In the genomic region with DNA sequence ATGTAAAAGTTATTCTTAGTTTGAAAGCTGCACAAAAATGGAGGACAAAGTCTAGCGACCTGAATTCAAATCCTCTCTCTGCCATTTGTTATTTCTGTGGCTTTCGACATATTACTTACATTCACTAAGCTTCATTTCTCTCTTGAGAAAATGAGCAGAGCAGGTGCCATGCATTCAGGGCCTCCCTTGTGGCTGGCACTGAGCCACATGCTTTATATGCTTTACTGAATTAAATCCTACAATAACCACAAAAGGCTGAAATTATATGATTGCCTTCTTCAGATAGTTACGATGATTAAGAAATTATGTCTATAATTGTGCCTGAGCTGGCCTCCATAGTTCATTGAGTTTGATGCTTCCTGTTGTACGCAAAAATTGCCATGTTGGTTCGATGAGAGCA, we compare ENCODE assay signal across 25 cellular contexts.
A peak's percentile ranks its signal among the peaks of the same experiment; 100 is the strongest.
DNase-seq lines count a peak whose midpoint lies in the region; ATAC-seq and TF ChIP-seq lines count a peak whose summit lies in the region.
"Had no signal": no experiment of that assay in that cellular context is flagged by ENCODE, and none has a peak within 500 bp of the region (broad histone marks: within the 10 kb centered on the region; RNA-seq: fewer than 3 reads in every experiment).

No MANE protein-coding gene starts in this region.

- intact Hi-C loops in A673 (cut with micrococcal nuclease; ENCODE audit: unreplicated experiment) = no loop called here

- H3K27ac Mint-ChIP-seq in mesothelial cell of epicardium = no peak overlapping the region
- H3K27ac Mint-ChIP-seq: activated CD4-positive, alpha-beta T cell treated with anti-CD3 and anti-CD28 coated beads, Interleukin-2, amount 10 ng/mL, durations not matched to agents 7 days and 5 days; activated naive CD8-positive, alpha-beta T cell treated with anti-CD3 and anti-CD28 coated beads, Interleukin-2, amount 10 ng/mL, durations not matched to agents 7 days and 5 days; activated T-cell treated with anti-CD3 and anti-CD28 coated beads, Interleukin-2, amount 50 U/mL, for 24 hours; effector memory CD8-positive, alpha-beta T cell; IgD-negative memory B cell; natural killer cell; stimulated activated naive CD8-positive, alpha-beta T cell treated with anti-CD3 and anti-CD28 coated beads, Interleukin-15, amount 100 ng/mL, for 72 hours had no signal

- peaks cover 8% of the 10 kb centered on the region for H3K4me1 Mint-ChIP-seq in mesothelial cell of epicardium
- H3K4me1 Mint-ChIP-seq: activated CD4-positive, alpha-beta T cell treated with anti-CD3 and anti-CD28 coated beads, Interleukin-2, amount 10 ng/mL, durations not matched to agents 7 days and 5 days; activated naive CD8-positive, alpha-beta T cell treated with anti-CD3 and anti-CD28 coated beads, Interleukin-2, amount 10 ng/mL, durations not matched to agents 7 days and 5 days; IgD-negative memory B cell; natural killer cell; stimulated activated naive CD8-positive, alpha-beta T cell treated with anti-CD3 and anti-CD28 coated beads, Interleukin-15, amount 100 ng/mL, for 72 hours had no signal

- TF ChIP-seq CTCF in A673 (conservative IDR thresholded peaks at IDR 0.05; ENCODE audit: low read depth, low read length) (no peak), KMS-11 (conservative IDR thresholded peaks at IDR 0.05; ENCODE audit: low read depth, low read length) (0 out of 2 replicates have a peak, but pooled peaks have one; percentile 4), mesothelial cell of epicardium (IDR thresholded peaks at IDR 0.05; ENCODE audit: unreplicated experiment) (no peak)

- H3K27me3 Mint-ChIP-seq in mesothelial cell of epicardium (ENCODE audit: low read depth) = no peaks in the 10 kb centered on the region
- H3K27me3 Mint-ChIP-seq: activated CD4-positive, alpha-beta T cell treated with anti-CD3 and anti-CD28 coated beads, Interleukin-2, amount 10 ng/mL, durations not matched to agents 7 days and 5 days; activated naive CD8-positive, alpha-beta T cell treated with anti-CD3 and anti-CD28 coated beads, Interleukin-2, amount 10 ng/mL, durations not matched to agents 7 days and 5 days; IgD-negative memory B cell had no signal

- H3K4me1 ChIP-seq in A673 (ENCODE audit: insufficient read depth, low read length, poor library complexity, severe bottlenecking) (peaks cover 2% of the 10 kb centered on the region), KMS-11 (ENCODE audit: low read depth, poor library complexity, severe bottlenecking) (peaks cover 85% of the 10 kb centered on the region)
- H3K4me1 ChIP-seq: ascending aorta, heart left ventricle, lower lobe of right lung had no signal

- ATAC-seq in HG02884 (IDR thresholded peaks at IDR 0.05; ENCODE audit: unreplicated experiment) = no peak
- ATAC-seq: effector memory CD8-positive, alpha-beta T cell; heart left ventricle; lower lobe of right lung; natural killer cell; stimulated activated naive CD8-positive, alpha-beta T cell treated with anti-CD3 and anti-CD28 coated beads, Interleukin-15, amount 100 ng/mL, for 72 hours had no signal

- H3K27me3 ChIP-seq in A673 (replicated peaks; ENCODE audit: insufficient read depth, low read depth, low read length, poor library complexity) (no peaks in the 10 kb centered on the region), KMS-11 (ENCODE audit: insufficient read depth, low read depth) (no peaks in the 10 kb centered on the region)
- H3K27me3 ChIP-seq: ascending aorta, heart left ventricle had no signal

- H3K4me2 ChIP-seq in KMS-11 = peak overlapping the region; percentile 96

- CTCF ChIA-PET in A673 (lab: Charles Lee) = no interaction called here

- no peaks in the 10 kb centered on the region for H3K36me3 Mint-ChIP-seq in mesothelial cell of epicardium
- H3K36me3 Mint-ChIP-seq: activated naive CD8-positive, alpha-beta T cell treated with anti-CD3 and anti-CD28 coated beads, Interleukin-2, amount 10 ng/mL, durations not matched to agents 7 days and 5 days; IgD-negative memory B cell; natural killer cell had no signal

- H3K9me3 Mint-ChIP-seq in mesothelial cell of epicardium = no peaks in the 10 kb centered on the region
- H3K9me3 Mint-ChIP-seq: activated CD4-positive, alpha-beta T cell treated with anti-CD3 and anti-CD28 coated beads, Interleukin-2, amount 10 ng/mL, durations not matched to agents 7 days and 5 days; activated naive CD8-positive, alpha-beta T cell treated with anti-CD3 and anti-CD28 coated beads, Interleukin-2, amount 10 ng/mL, durations not matched to agents 7 days and 5 days; activated T-cell treated with anti-CD3 and anti-CD28 coated beads, Interleukin-2, amount 50 U/mL, for 24 hours; effector memory CD8-positive, alpha-beta T cell; IgD-negative memory B cell; natural killer cell; stimulated activated naive CD8-positive, alpha-beta T cell treated with anti-CD3 and anti-CD28 coated beads, Interleukin-15, amount 100 ng/mL, for 72 hours had no signal

- POLR2A ChIA-PET in A673 (lab: Charles Lee; ENCODE audit: low non-redundant PET) = no interaction called here

- peak overlapping the region; percentile 48 for H2AFZ ChIP-seq in KMS-11 (ENCODE audit: low read depth)
- H2AFZ ChIP-seq: GM23248 had no signal

- no peaks in the 10 kb centered on the region for H3K36me3 ChIP-seq in A673 (ENCODE audit: insufficient read depth, low read length, poor library complexity, severe bottlenecking)
- no peaks in the 10 kb centered on the region for H3K36me3 ChIP-seq in KMS-11 (ENCODE audit: insufficient read depth)
- H3K36me3 ChIP-seq: ascending aorta, heart left ventricle, lower lobe of right lung had no signal

- H3K79me2 ChIP-seq in KMS-11 (ENCODE audit: insufficient read depth, low read depth) = no peaks in the 10 kb centered on the region

- no peak overlapping the region for H3K4me3 ChIP-seq in A673 (ENCODE audit: low read depth, low read length, poor library complexity, severe bottlenecking)
- no peak overlapping the region for H3K4me3 ChIP-seq in KMS-11 (IDR thresholded peaks at IDR 0.05; ENCODE audit: insufficient read depth, low read depth, low read length)
- H3K4me3 ChIP-seq: ascending aorta, GM12878, GM23248, heart left ventricle, lower lobe of right lung had no signal

- H3K4me3 Mint-ChIP-seq in mesothelial cell of epicardium = no peak overlapping the region
- H3K4me3 Mint-ChIP-seq: activated CD4-positive, alpha-beta T cell treated with anti-CD3 and anti-CD28 coated beads, Interleukin-2, amount 10 ng/mL, durations not matched to agents 7 days and 5 days; activated naive CD8-positive, alpha-beta T cell treated with anti-CD3 and anti-CD28 coated beads, Interleukin-2, amount 10 ng/mL, durations not matched to agents 7 days and 5 days; activated T-cell treated with anti-CD3 and anti-CD28 coated beads, Interleukin-2, amount 50 U/mL, for 24 hours; effector memory CD8-positive, alpha-beta T cell; IgD-negative memory B cell; natural killer cell; stimulated activated naive CD8-positive, alpha-beta T cell treated with anti-CD3 and anti-CD28 coated beads, Interleukin-15, amount 100 ng/mL, for 72 hours had no signal

- H3K27ac ChIP-seq in A673 (ENCODE audit: low read depth, low read length, poor library complexity, severe bottlenecking) (no peak overlapping the region), KMS-11 (peak overlapping the region; percentile 69)
- H3K27ac ChIP-seq: ascending aorta, GM23248, heart left ventricle, lower lobe of right lung had no signal

- BruUV-seq in A673 (replicated peaks; lab: Mats Ljungman, UMichigan) = no TSS peak

- H4K20me1 ChIP-seq in KMS-11 (ENCODE audit: insufficient read depth) = no peaks in the 10 kb centered on the region

- DNase-seq in A673 (ENCODE audit: low spot score) (peak; percentile 7), NCI-H146 treated with DMSO at 0.1 percent for 48 hours (lab: John Stamatoyannopoulos, UW; ENCODE audit: unreplicated experiment) (peak; percentile 3), NCI-H774 (lab: John Stamatoyannopoulos, UW) (peak; percentile 61), mesothelial cell of epicardium (ENCODE audit: low spot score in 2 of 2, unreplicated experiment in 2 of 2) (no peak), Kasumi-1 (lab: John Stamatoyannopoulos, UW) (no peak)
- DNase-seq: activated CD4-positive, alpha-beta T cell treated with anti-CD3 and anti-CD28 coated beads, Interleukin-2, amount 10 ng/mL, durations not matched to agents 7 days and 5 days; activated gamma-delta T cell; activated naive CD8-positive, alpha-beta T cell treated with anti-CD3 and anti-CD28 coated beads, Interleukin-2, amount 10 ng/mL, durations not matched to agents 7 days and 5 days; activated T-cell treated with anti-CD3 and anti-CD28 coated beads, Interleukin-2, amount 50 U/mL, for 24 hours; cortex of kidney; effector memory CD8-positive, alpha-beta T cell; GM23248; heart left ventricle; lower lobe of right lung; natural killer cell; NCI-H187; occipital lobe; stimulated activated naive CD8-positive, alpha-beta T cell treated with anti-CD3 and anti-CD28 coated beads, Interleukin-15, amount 100 ng/mL, for 72 hours; SW 1271; T-helper 9 cell had no signal

- H3K9ac ChIP-seq in KMS-11 = peak overlapping the region; percentile 43; the same call in 1 of the 2 replicates
- H3K9ac ChIP-seq: GM23248 had no signal

- H3K9me3 ChIP-seq in A673 (ENCODE audit: low read depth, low read length, poor library complexity, severe bottlenecking) = no peaks in the 10 kb centered on the region
- H3K9me3 ChIP-seq: ascending aorta, heart left ventricle, lower lobe of right lung had no signal

Comparison
In these comparisons a context has a peak if more than half of its experiments do, and no peak if none do; other contexts are left out.
1. DNase-seq: peak in A673 (single experiment), NCI-H146 treated with DMSO at 0.1 percent for 48 hours (single experiment) and NCI-H774 (single experiment); none in mesothelial cell of epicardium (0 of 2) and Kasumi-1 (0 of 2).